Comparison of ENCODE assay signal across 15 cellular contexts in the genomic region with DNA sequence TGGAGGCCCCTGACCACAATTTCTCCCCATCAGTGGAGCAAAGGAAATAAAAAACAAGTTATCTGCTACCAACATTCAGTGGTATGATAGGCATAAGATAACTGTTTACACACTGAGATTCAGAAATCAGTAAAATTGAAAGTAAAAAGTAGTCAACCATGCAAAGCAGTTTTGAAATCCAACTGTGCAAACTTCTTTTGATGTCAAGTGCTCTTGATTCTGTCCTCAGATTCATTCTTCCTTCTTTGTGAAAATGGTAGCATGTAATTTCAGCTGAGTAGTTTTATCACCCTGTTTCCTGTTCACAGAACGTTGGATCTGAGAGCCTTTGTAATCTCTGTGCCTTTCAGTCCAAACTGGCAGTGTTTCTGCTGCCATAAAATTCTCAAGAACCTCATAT.
DNase-seq lines count a peak whose midpoint lies in the region; ATAC-seq, FAIRE-seq and TF ChIP-seq lines count a peak whose summit lies in the region.
"Had no signal": no experiment of that assay in that cellular context is flagged by ENCODE, and none has a peak within 500 bp of the region (broad histone marks: within the 10 kb centered on the region; RNA-seq: fewer than 3 reads in every experiment).

No MANE protein-coding gene starts in this region.

- no peak overlapping the region for H3K27ac ChIP-seq in A549
- H3K27ac ChIP-seq: epithelial cell of prostate, prostate gland had no signal

- CTCF ChIA-PET in A549 (lab: Yijun Ruan, JAX) = no interaction called here

- no peak for TF ChIP-seq EP300 in A549 (IDR thresholded peaks at IDR 0.05)

- ATAC-seq in A549 (no peak), GM18909 (IDR thresholded peaks at IDR 0.05; ENCODE audit: poor library complexity, unreplicated experiment) (peak; percentile 78), HG02885 (IDR thresholded peaks at IDR 0.05; ENCODE audit: poor library complexity, unreplicated experiment) (peak; percentile 88), GM19324 (IDR thresholded peaks at IDR 0.05; ENCODE audit: low FRiP score, unreplicated experiment) (no peak)
- ATAC-seq: activated naive CD4-positive, alpha-beta T cell treated with anti-CD3 and anti-CD28 coated beads, Interleukin-2, amount 50 U/mL, for 72 hours; K562 had no signal

- TF ChIP-seq RAD21 in A549 (conservative IDR thresholded peaks at IDR 0.05 in 1 of 2, IDR thresholded peaks at IDR 0.05 in 1 of 2) = no peak

- 0% methylated on average over 1 of the region's 1 CpG for WGBS in A549 (ENCODE audit: missing lambda C conversion rate)

- no peak for TF ChIP-seq CTCF in A549 (IDR thresholded peaks at IDR 0.05)

- no peak overlapping the region for H3K4me3 ChIP-seq in A549
- H3K4me3 ChIP-seq: K562, prostate gland had no signal

- FAIRE-seq in A549 (lab: Jason Lieb, UNC) = no peak
- FAIRE-seq: K562 had no signal

- no peak for TF ChIP-seq POLR2A in A549 (IDR thresholded peaks at IDR 0.05; ENCODE audit: low read length)

- DNase-seq in A549 (ENCODE audit: low read depth in 1 of 2, low spot score in 1 of 2) = no peak
- DNase-seq in NCI-H345 (lab: John Stamatoyannopoulos, UW) = peak; percentile 19
- DNase-seq in activated CD8-positive, alpha-beta memory T cell treated with anti-CD3 and anti-CD28 coated beads for 24 hours = no peak
- DNase-seq in stimulated activated CD4-positive, alpha-beta T cell treated with anti-CD3 and anti-CD28 coated beads, Interleukin-4, amount 100 ng/mL, for 1 hour = no peak
- no peak for DNase-seq in NCI-H446 (lab: John Stamatoyannopoulos, UW)
- DNase-seq: ACHN; NCI-H69; stimulated activated CD4-positive, alpha-beta T cell treated with anti-CD3 and anti-CD28 coated beads, Interleukin-4, amount 100 ng/mL, for 4 hours had no signal

- POLR2A ChIA-PET in A549 (lab: Yijun Ruan, JAX) = no interaction called here

- no peaks in the 10 kb centered on the region for H3K9me3 ChIP-seq in A549
- H3K9me3 ChIP-seq: prostate gland had no signal

- H3K4me1 ChIP-seq in A549 = no peaks in the 10 kb centered on the region
- H3K4me1 ChIP-seq: prostate gland had no signal

- H3K4me2 ChIP-seq in A549 = peak overlapping the region; percentile 47

TF ChIP-seq in A549, 52 proteins besides CTCF, POLR2A, EP300 and RAD21:
- TF ChIP-seq, protein P1, sequence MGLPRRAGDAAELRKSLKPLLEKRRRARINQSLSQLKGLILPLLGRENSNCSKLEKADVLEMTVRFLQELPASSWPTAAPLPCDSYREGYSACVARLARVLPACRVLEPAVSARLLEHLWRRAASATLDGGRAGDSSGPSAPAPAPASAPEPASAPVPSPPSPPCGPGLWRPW (IDR thresholded peaks at IDR 0.05) = no peak
- no peak for TF ChIP-seq TP53 (CRISPR knock-in tag; IDR thresholded peaks at IDR 0.05)
- TF ChIP-seq EHF (CRISPR knock-in tag; IDR thresholded peaks at IDR 0.05) = no peak
- no peak for TF ChIP-seq CBX8 (IDR thresholded peaks at IDR 0.05)
- TF ChIP-seq, protein P2, sequence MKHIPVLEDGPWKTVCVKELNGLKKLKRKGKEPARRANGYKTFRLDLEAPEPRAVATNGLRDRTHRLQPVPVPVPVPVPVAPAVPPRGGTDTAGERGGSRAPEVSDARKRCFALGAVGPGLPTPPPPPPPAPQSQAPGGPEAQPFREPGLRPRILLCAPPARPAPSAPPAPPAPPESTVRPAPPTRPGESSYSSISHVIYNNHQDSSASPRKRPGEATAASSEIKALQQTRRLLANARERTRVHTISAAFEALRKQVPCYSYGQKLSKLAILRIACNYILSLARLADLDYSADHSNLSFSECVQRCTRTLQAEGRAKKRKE (CRISPR knock-in tag; IDR thresholded peaks at IDR 0.05; ENCODE audit: low read depth) = no peak
- no peak for TF ChIP-seq FOSL2 (IDR thresholded peaks at IDR 0.05)
- TF ChIP-seq FOSL2 (CRISPR knock-in tag; IDR thresholded peaks at IDR 0.05) = no peak
- no peak for TF ChIP-seq RCOR1 (IDR thresholded peaks at IDR 0.05; ENCODE audit: low read depth, low read length)
- TF ChIP-seq KDM5A (IDR thresholded peaks at IDR 0.05) = no peak
- TF ChIP-seq HEYL (CRISPR knock-in tag; IDR thresholded peaks at IDR 0.05) = no peak
- TF ChIP-seq, protein P3, sequence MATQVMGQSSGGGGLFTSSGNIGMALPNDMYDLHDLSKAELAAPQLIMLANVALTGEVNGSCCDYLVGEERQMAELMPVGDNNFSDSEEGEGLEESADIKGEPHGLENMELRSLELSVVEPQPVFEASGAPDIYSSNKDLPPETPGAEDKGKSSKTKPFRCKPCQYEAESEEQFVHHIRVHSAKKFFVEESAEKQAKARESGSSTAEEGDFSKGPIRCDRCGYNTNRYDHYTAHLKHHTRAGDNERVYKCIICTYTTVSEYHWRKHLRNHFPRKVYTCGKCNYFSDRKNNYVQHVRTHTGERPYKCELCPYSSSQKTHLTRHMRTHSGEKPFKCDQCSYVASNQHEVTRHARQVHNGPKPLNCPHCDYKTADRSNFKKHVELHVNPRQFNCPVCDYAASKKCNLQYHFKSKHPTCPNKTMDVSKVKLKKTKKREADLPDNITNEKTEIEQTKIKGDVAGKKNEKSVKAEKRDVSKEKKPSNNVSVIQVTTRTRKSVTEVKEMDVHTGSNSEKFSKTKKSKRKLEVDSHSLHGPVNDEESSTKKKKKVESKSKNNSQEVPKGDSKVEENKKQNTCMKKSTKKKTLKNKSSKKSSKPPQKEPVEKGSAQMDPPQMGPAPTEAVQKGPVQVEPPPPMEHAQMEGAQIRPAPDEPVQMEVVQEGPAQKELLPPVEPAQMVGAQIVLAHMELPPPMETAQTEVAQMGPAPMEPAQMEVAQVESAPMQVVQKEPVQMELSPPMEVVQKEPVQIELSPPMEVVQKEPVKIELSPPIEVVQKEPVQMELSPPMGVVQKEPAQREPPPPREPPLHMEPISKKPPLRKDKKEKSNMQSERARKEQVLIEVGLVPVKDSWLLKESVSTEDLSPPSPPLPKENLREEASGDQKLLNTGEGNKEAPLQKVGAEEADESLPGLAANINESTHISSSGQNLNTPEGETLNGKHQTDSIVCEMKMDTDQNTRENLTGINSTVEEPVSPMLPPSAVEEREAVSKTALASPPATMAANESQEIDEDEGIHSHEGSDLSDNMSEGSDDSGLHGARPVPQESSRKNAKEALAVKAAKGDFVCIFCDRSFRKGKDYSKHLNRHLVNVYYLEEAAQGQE (IDR thresholded peaks at IDR 0.05) = no peak
- no peak for TF ChIP-seq BHLHE40 (IDR thresholded peaks at IDR 0.05; ENCODE audit: low read depth, low read length)

Comparison
In these comparisons a context has a peak if more than half of its experiments do, and no peak if none do; other contexts are left out.
1. ATAC-seq: peak in GM18909 (single experiment) and HG02885 (single experiment); none in A549 (0 of 2) and GM19324 (single experiment).